Comparison of ENCODE assay signal across 19 cellular contexts in genomic region chr19:3816138-3816537, GRCh38. TPM values are rescaled to one million over a fixed set of nuclear protein-coding genes. Genes with fewer than 3 reads are reported as not detected.
"Had no signal": no experiment of that assay in that cellular context is flagged by ENCODE, and none has a peak within 500 bp of the region (broad histone marks: within the 10 kb centered on the region; RNA-seq: fewer than 3 reads in every experiment).

No MANE protein-coding gene starts in this region.

RNA-seq across cellular contexts. Expression of gene MATK, which starts 30.0 kb away (rescaled TPM):
- total RNA-seq: glomerular endothelial cell, myocyte had no signal

RNA-seq across cellular contexts. Expression of gene RAX2, which starts 44.1 kb away (rescaled TPM):
- total RNA-seq: colonic mucosa, dermis microvascular lymphatic vessel endothelial cell, endodermal cell, esophagus mucosa, esophagus squamous epithelium, gastrocnemius medialis, glomerular endothelial cell, heart right ventricle, kidney, left colon, left lung, left ventricle myocardium superior, lower leg skin, lower lobe of right lung, lung microvascular endothelial cell, mesenteric fat pad, mesothelial cell of epicardium, mucosa of descending colon, myocyte had no signal

RNA-seq across cellular contexts. Expression of gene ZFR2, which starts 52.7 kb away (rescaled TPM):
- total RNA-seq: colonic mucosa, esophagus mucosa, esophagus squamous epithelium, gastrocnemius medialis, left colon, left ventricle myocardium superior, lung microvascular endothelial cell, mesenteric fat pad, myocyte had no signal
